Comparison of ENCODE assay signal across 2 cellular contexts in the genomic region with DNA sequence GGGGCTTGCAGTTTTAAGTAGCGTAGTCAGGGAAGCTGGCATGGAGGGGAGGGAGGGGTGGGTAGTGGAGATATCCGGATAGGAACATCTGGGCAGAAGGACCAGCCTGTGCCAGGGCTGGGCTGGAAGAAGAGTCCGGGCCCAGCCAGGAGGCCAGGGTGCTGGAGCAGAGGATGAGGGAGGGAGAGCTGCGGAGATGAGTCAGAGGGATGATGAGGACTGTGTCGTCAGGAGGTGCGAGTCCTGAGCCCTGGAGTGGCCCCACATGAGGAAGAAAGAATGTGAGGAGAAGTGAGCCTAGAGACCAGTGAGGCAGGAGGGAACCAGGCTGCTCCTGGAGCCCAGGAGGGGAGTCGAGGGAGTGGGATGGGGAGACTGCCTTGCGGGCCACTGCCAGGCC.
TF ChIP-seq lines count a peak whose summit lies in the region.

No MANE protein-coding gene starts in this region.

TF ChIP-seq in IMR-90, 13 proteins besides CTCF, POLR2A, EP300 and RAD21:
- no peak for TF ChIP-seq CHD1 (IDR thresholded peaks at IDR 0.05; ENCODE audit: low read depth, low read length)
- TF ChIP-seq CEBPB (IDR thresholded peaks at IDR 0.05; ENCODE audit: low read depth, low read length) = peak; percentile 42; the same call in 1 of the 2 replicates
- peak; percentile 73; the same call in 1 of the 2 replicates for TF ChIP-seq MAZ (IDR thresholded peaks at IDR 0.05; ENCODE audit: borderline replicate concordance, low read depth, low read length)
- TF ChIP-seq USF2 (IDR thresholded peaks at IDR 0.05; ENCODE audit: low read depth, low read length) = peak; percentile 41; the same call in 1 of the 2 replicates
- TF ChIP-seq RCOR1 (IDR thresholded peaks at IDR 0.05; ENCODE audit: insufficient replicate concordance, low read length) = no peak
- TF ChIP-seq FOS (IDR thresholded peaks at IDR 0.05; ENCODE audit: low read depth, low read length) = peak; percentile 67

TF ChIP-seq in HepG2, 621 proteins besides CTCF, POLR2A, EP300 and RAD21:
- no peak for TF ChIP-seq JDP2 (CRISPR knock-in tag; IDR thresholded peaks at IDR 0.05; ENCODE audit: borderline replicate concordance)
- no peak for TF ChIP-seq ZNF329 (CRISPR knock-in tag; IDR thresholded peaks at IDR 0.05; ENCODE audit: low read depth)
- no peak for TF ChIP-seq SMAD3 (CRISPR knock-in tag; IDR thresholded peaks at IDR 0.05)
- no peak for TF ChIP-seq BHLHE40 (IDR thresholded peaks at IDR 0.05; ENCODE audit: low read length)
- no peak for TF ChIP-seq PRPF4 (IDR thresholded peaks at IDR 0.05; ENCODE audit: low read depth, low read length, poor library complexity, severe bottlenecking)
- TF ChIP-seq MAF1 (CRISPR knock-in tag; IDR thresholded peaks at IDR 0.05; ENCODE audit: borderline replicate concordance) = no peak
- no peak for TF ChIP-seq PTBP1 (IDR thresholded peaks at IDR 0.05; ENCODE audit: low read depth, low read length, poor library complexity, severe bottlenecking)
- TF ChIP-seq, protein P1, sequence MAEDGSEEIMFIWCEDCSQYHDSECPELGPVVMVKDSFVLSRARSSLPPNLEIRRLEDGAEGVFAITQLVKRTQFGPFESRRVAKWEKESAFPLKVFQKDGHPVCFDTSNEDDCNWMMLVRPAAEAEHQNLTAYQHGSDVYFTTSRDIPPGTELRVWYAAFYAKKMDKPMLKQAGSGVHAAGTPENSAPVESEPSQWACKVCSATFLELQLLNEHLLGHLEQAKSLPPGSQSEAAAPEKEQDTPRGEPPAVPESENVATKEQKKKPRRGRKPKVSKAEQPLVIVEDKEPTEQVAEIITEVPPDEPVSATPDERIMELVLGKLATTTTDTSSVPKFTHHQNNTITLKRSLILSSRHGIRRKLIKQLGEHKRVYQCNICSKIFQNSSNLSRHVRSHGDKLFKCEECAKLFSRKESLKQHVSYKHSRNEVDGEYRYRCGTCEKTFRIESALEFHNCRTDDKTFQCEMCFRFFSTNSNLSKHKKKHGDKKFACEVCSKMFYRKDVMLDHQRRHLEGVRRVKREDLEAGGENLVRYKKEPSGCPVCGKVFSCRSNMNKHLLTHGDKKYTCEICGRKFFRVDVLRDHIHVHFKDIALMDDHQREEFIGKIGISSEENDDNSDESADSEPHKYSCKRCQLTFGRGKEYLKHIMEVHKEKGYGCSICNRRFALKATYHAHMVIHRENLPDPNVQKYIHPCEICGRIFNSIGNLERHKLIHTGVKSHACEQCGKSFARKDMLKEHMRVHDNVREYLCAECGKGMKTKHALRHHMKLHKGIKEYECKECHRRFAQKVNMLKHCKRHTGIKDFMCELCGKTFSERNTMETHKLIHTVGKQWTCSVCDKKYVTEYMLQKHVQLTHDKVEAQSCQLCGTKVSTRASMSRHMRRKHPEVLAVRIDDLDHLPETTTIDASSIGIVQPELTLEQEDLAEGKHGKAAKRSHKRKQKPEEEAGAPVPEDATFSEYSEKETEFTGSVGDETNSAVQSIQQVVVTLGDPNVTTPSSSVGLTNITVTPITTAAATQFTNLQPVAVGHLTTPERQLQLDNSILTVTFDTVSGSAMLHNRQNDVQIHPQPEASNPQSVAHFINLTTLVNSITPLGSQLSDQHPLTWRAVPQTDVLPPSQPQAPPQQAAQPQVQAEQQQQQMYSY (CRISPR knock-in tag; IDR thresholded peaks at IDR 0.05) = no peak
- TF ChIP-seq RBFOX2 (IDR thresholded peaks at IDR 0.05; ENCODE audit: low read depth, low read length) = no peak
- no peak for TF ChIP-seq NR2F1 (CRISPR knock-in tag; IDR thresholded peaks at IDR 0.05)
